Comparison of ENCODE assay signal across 27 cellular contexts in the genomic region with DNA sequence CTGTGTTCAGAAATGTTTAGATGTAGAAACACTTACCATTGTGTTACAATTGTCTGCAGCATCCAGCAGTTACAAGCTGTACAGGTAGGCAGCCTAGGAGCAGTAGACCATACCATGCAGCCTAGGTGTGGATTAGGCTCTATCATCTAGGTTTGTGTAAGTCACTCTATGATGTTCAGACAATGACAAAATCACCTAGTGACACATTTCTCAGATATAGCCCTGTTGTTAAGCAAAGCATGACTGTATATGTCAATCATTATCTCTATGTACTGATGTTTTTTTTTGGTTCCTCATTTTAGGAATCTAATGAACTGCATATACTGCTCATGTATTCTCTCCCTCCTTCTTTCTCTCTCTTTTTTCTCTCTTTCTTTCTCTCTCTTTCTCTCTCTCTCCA. TPM values are rescaled to one million over a fixed set of nuclear protein-coding genes. Genes with fewer than 3 reads are reported as not detected.
DNase-seq lines count a peak whose midpoint lies in the region; ATAC-seq and FAIRE-seq lines count a peak whose summit lies in the region.
"Had no signal": no experiment of that assay in that cellular context is flagged by ENCODE, and none has a peak within 500 bp of the region (broad histone marks: within the 10 kb centered on the region; RNA-seq: fewer than 3 reads in every experiment).

No MANE protein-coding gene starts in this region.

- H3K27ac ChIP-seq in CD8-positive, alpha-beta memory T cell (ENCODE audit: low read depth, low read length), result no peak overlapping the region
- H3K27ac ChIP-seq: dorsolateral prefrontal cortex, epithelial cell of prostate, foreskin keratinocyte, pancreas had no signal

- POLR2A ChIA-PET in CD8-positive, alpha-beta memory T cell (lab: Charles Lee), result no interaction called here

- peak; percentile 84 for ATAC-seq in GM18861 (IDR thresholded peaks at IDR 0.05; ENCODE audit: unreplicated experiment)
- peak; percentile 76 for ATAC-seq in GM21619 (IDR thresholded peaks at IDR 0.05; ENCODE audit: unreplicated experiment)
- ATAC-seq in HG03135 (IDR thresholded peaks at IDR 0.05; ENCODE audit: unreplicated experiment), result peak; percentile 74
- peak; percentile 47 for ATAC-seq in activated T-helper 17 cell treated with anti-CD3 and anti-CD28 coated beads, Interleukin-2, amount 50 U/mL, for 72 hours (replicated peaks)
- no peak for ATAC-seq in GM19035 (IDR thresholded peaks at IDR 0.05; ENCODE audit: unreplicated experiment)
- ATAC-seq: foreskin keratinocyte; naive thymus-derived CD4-positive, alpha-beta T cell; pancreas; PC-3; sciatic nerve had no signal

- H3K4me1 ChIP-seq in CD8-positive, alpha-beta memory T cell (ENCODE audit: insufficient read depth, low read length), result no peaks in the 10 kb centered on the region
- H3K4me1 ChIP-seq: foreskin keratinocyte, pancreas had no signal

- H3K4me3 Mint-ChIP-seq in activated T-helper 17 cell treated with anti-CD3 and anti-CD28 coated beads, Interleukin-2, amount 50 U/mL, for 72 hours, result no peak overlapping the region
- no peak overlapping the region for H3K4me3 Mint-ChIP-seq in CD8-positive, alpha-beta memory T cell
- H3K4me3 Mint-ChIP-seq: HFFc6; memory B cell; naive thymus-derived CD4-positive, alpha-beta T cell had no signal

- H3K9me3 Mint-ChIP-seq in activated T-helper 17 cell treated with anti-CD3 and anti-CD28 coated beads, Interleukin-2, amount 50 U/mL, for 72 hours, result no peaks in the 10 kb centered on the region
- H3K9me3 Mint-ChIP-seq in CD8-positive, alpha-beta memory T cell, result no peaks in the 10 kb centered on the region
- H3K9me3 Mint-ChIP-seq: HFFc6; memory B cell; naive thymus-derived CD4-positive, alpha-beta T cell had no signal

- no peaks in the 10 kb centered on the region for H3K4me1 Mint-ChIP-seq in activated T-helper 17 cell treated with anti-CD3 and anti-CD28 coated beads, Interleukin-2, amount 50 U/mL, for 72 hours
- no peaks in the 10 kb centered on the region for H3K4me1 Mint-ChIP-seq in CD8-positive, alpha-beta memory T cell
- H3K4me1 Mint-ChIP-seq: naive thymus-derived CD4-positive, alpha-beta T cell had no signal

- H3K9me3 ChIP-seq in CD8-positive, alpha-beta memory T cell (ENCODE audit: low read length), result no peaks in the 10 kb centered on the region
- H3K9me3 ChIP-seq: pancreas had no signal

- no peak for FAIRE-seq in HTR-8/SVneo (lab: Jason Lieb, UNC)
- FAIRE-seq: kidney, pancreas had no signal

- H3K36me3 ChIP-seq in CD8-positive, alpha-beta memory T cell (ENCODE audit: insufficient read depth, low read length), result no peaks in the 10 kb centered on the region
- H3K36me3 ChIP-seq: pancreas had no signal

- CTCF ChIA-PET in CD8-positive, alpha-beta memory T cell (lab: Charles Lee), result no interaction called here

- H3K27me3 ChIP-seq in CD8-positive, alpha-beta memory T cell (ENCODE audit: insufficient read depth, low read length, poor library complexity, severe bottlenecking), result no peaks in the 10 kb centered on the region
- H3K27me3 ChIP-seq: pancreas had no signal

- H3K36me3 Mint-ChIP-seq in activated T-helper 17 cell treated with anti-CD3 and anti-CD28 coated beads, Interleukin-2, amount 50 U/mL, for 72 hours (ENCODE audit: low read depth), result no peaks in the 10 kb centered on the region
- no peaks in the 10 kb centered on the region for H3K36me3 Mint-ChIP-seq in CD8-positive, alpha-beta memory T cell
- H3K36me3 Mint-ChIP-seq: memory B cell; naive thymus-derived CD4-positive, alpha-beta T cell had no signal

- H3K27ac Mint-ChIP-seq in activated T-helper 17 cell treated with anti-CD3 and anti-CD28 coated beads, Interleukin-2, amount 50 U/mL, for 72 hours, result no peak overlapping the region
- no peak overlapping the region for H3K27ac Mint-ChIP-seq in CD8-positive, alpha-beta memory T cell
- H3K27ac Mint-ChIP-seq: HFFc6; memory B cell; naive thymus-derived CD4-positive, alpha-beta T cell had no signal

- H3K27me3 Mint-ChIP-seq in activated T-helper 17 cell treated with anti-CD3 and anti-CD28 coated beads, Interleukin-2, amount 50 U/mL, for 72 hours, result peaks cover 10% of the 10 kb centered on the region
- peaks cover 6 to 10% of the 10 kb centered on the region in 2 donors for H3K27me3 Mint-ChIP-seq in CD8-positive, alpha-beta memory T cell

- DNase-seq in CD8-positive, alpha-beta memory T cell, result no peak
- no peak for DNase-seq in hypothalamus (lab: John Stamatoyannopoulos, UW)
- no peak for DNase-seq in HTR-8/SVneo (ENCODE audit: insufficient read length, low spot score)
- DNase-seq: activated CD4-positive, alpha-beta T cell treated with anti-CD3 and anti-CD28 coated beads, Interleukin-2, amount 50 U/mL, for 4 hours; activated naive CD4-positive, alpha-beta T cell treated with Interleukin-2 at 50 U/mL for 16 hours; dorsolateral prefrontal cortex; foreskin keratinocyte; GDM1; HFFc6; kidney; naive thymus-derived CD4-positive, alpha-beta T cell; NCI-H1417; pancreas; PC-3; SIG-M5 had no signal

- no peak overlapping the region for H3K4me3 ChIP-seq in CD8-positive, alpha-beta memory T cell (ENCODE audit: low read length)
- H3K4me3 ChIP-seq: dorsolateral prefrontal cortex, pancreas had no signal

RNA-seq across cellular contexts. Expression of a gene that starts 22.2 kb away (rescaled TPM):
- under 1 TPM in 1 of 2 donors, not detected in 1; 0.29 TPM for total RNA-seq in activated T-helper 17 cell treated with anti-CD3 and anti-CD28 coated beads, Interleukin-2, amount 50 U/mL, for 72 hours
- not detected for total RNA-seq in CD8-positive, alpha-beta memory T cell
- not detected for polyA plus RNA-seq in CD8-positive, alpha-beta memory T cell
- total RNA-seq: cardiac septum; dorsolateral prefrontal cortex; foreskin keratinocyte; HFFc6; kidney; naive thymus-derived CD4-positive, alpha-beta T cell; pancreas; PC-3; sciatic nerve; T-helper 1 cell treated with Interleukin-12 subunit alpha and Interleukin-12 subunit beta and Interleukin-4 antibody, amounts not matched to agents 30 ng/mL and 1 ng/mL, for 36 hours had no signal
- polyA plus RNA-seq: AG04450; foreskin keratinocyte; naive thymus-derived CD4-positive, alpha-beta T cell; pancreas; thymus had no signal

RNA-seq across cellular contexts. Expression of a gene that starts 55.1 kb away (rescaled TPM):
- not detected for total RNA-seq in activated T-helper 17 cell treated with anti-CD3 and anti-CD28 coated beads, Interleukin-2, amount 50 U/mL, for 72 hours
- total RNA-seq in CD8-positive, alpha-beta memory T cell, result not detected
- not detected for polyA plus RNA-seq in CD8-positive, alpha-beta memory T cell
- total RNA-seq: cardiac septum; dorsolateral prefrontal cortex; foreskin keratinocyte; HFFc6; kidney; naive thymus-derived CD4-positive, alpha-beta T cell; pancreas; PC-3; sciatic nerve; T-helper 1 cell treated with Interleukin-12 subunit alpha and Interleukin-12 subunit beta and Interleukin-4 antibody, amounts not matched to agents 30 ng/mL and 1 ng/mL, for 36 hours had no signal
- polyA plus RNA-seq: AG04450; foreskin keratinocyte; naive thymus-derived CD4-positive, alpha-beta T cell; pancreas had no signal
